ENCODE assay signal across 10 cellular contexts in genomic region chr15:55743615-55743978, GRCh38. TPM values are rescaled to one million over a fixed set of nuclear protein-coding genes. Genes with fewer than 3 reads are reported as not detected.
DNase-seq lines count a peak whose midpoint lies in the region; ATAC-seq and TF ChIP-seq lines count a peak whose summit lies in the region.
"Had no signal": no experiment of that assay in that cellular context is flagged by ENCODE, and none has a peak within 500 bp of the region (broad histone marks: within the 10 kb centered on the region; RNA-seq: fewer than 3 reads in every experiment).

No MANE protein-coding gene starts in this region.

- H4K91ac ChIP-seq in neuronal stem cell (ENCODE audit: low read depth, low read length, poor library complexity), result no peak overlapping the region

- H3K4me3 ChIP-seq in BE2C (ENCODE audit: low read depth, low read length) (peak overlapping the region; percentile 97), neuronal stem cell (ENCODE audit: low read length in 2 of 2) (peak overlapping the region; percentile 40 to 59)

- no peak overlapping the region for H3K4ac ChIP-seq in neuronal stem cell (ENCODE audit: low read length)

- no peak overlapping the region for H2AK5ac ChIP-seq in neuronal stem cell (ENCODE audit: low read depth, low read length)

- H3K27ac Mint-ChIP-seq in IgD-negative memory B cell, result no peak overlapping the region
- H3K27ac Mint-ChIP-seq: dendritic cell treated with granulocyte-macrophage colony-stimulating factor and Interleukin-4, amounts not matched to agents 40 ng/mL and 50 ng/mL, for 4 days had no signal

- H2BK120ac ChIP-seq in neuronal stem cell (ENCODE audit: low read depth, low read length), result no peak overlapping the region

- no peak overlapping the region for H3K23ac ChIP-seq in neuronal stem cell (ENCODE audit: low read depth, low read length, poor library complexity)

- no peaks in the 10 kb centered on the region for H3K4me1 Mint-ChIP-seq in IgD-negative memory B cell

- H3K9ac ChIP-seq in neuronal stem cell (ENCODE audit: low read depth, low read length, poor library complexity), result no peak overlapping the region

- H3K18ac ChIP-seq in neuronal stem cell (ENCODE audit: low read length), result peak overlapping the region; percentile 74

- peak overlapping the region; percentile 27 to 87 (median 78) for H3K4me3 Mint-ChIP-seq in IgD-negative memory B cell
- H3K4me3 Mint-ChIP-seq: dendritic cell treated with granulocyte-macrophage colony-stimulating factor and Interleukin-4, amounts not matched to agents 40 ng/mL and 50 ng/mL, for 4 days had no signal

- no peaks in the 10 kb centered on the region for H3K9me3 ChIP-seq in BE2C
- no peaks in the 10 kb centered on the region for H3K9me3 ChIP-seq in neuronal stem cell (replicated peaks in 1 of 2; ENCODE audit: control insufficient read depth in 2 of 2, insufficient read depth in 1 of 2, low read depth in 1 of 2, low read length in 2 of 2)

- H3K27me3 ChIP-seq in BE2C (no peaks in the 10 kb centered on the region), neuronal stem cell (ENCODE audit: control insufficient read depth in 3 of 3, insufficient read depth in 3 of 3, low read depth in 1 of 3, low read length in 3 of 3) (no peaks in the 10 kb centered on the region)

- no peaks in the 10 kb centered on the region for H3K79me1 ChIP-seq in neuronal stem cell (ENCODE audit: low read depth, low read length)

- peaks cover 22% of the 10 kb centered on the region for H3K27me3 Mint-ChIP-seq in IgD-negative memory B cell

- no CpG with 5 or more reads among the region's 9 CpGs for WGBS in neuronal stem cell (ENCODE audit: extremely low coverage in 2 of 2, insufficient read length in 2 of 2, insufficient replicate concordance in 1 of 2), 2 donors

- H4K8ac ChIP-seq in neuronal stem cell (ENCODE audit: low read depth, low read length), result no peak overlapping the region

- H3K4me1 ChIP-seq in BE2C (no peaks in the 10 kb centered on the region), neuronal stem cell (ENCODE audit: control insufficient read depth in 2 of 2, insufficient read depth in 1 of 2, low read depth in 1 of 2, low read length in 2 of 2) (peaks cover 8 to 11% of the 10 kb centered on the region in 2 donors)

- no peak for ATAC-seq in GM21367 (IDR thresholded peaks at IDR 0.05; ENCODE audit: unreplicated experiment)

- H2BK12ac ChIP-seq in neuronal stem cell (ENCODE audit: low read length), result no peak overlapping the region

- H3K9me3 Mint-ChIP-seq in IgD-negative memory B cell, result peaks cover 0 to 2% (median 0%) of the 10 kb centered on the region in 3 donors
- H3K9me3 Mint-ChIP-seq: dendritic cell treated with granulocyte-macrophage colony-stimulating factor and Interleukin-4, amounts not matched to agents 40 ng/mL and 50 ng/mL, for 4 days had no signal

- H2BK15ac ChIP-seq in neuronal stem cell (ENCODE audit: low read length), result no peak overlapping the region

- TF ChIP-seq CTCF in BE2C (IDR thresholded peaks at IDR 0.05; ENCODE audit: low read depth, low read length), result no peak

- H3K14ac ChIP-seq in neuronal stem cell (ENCODE audit: low read length), result no peak overlapping the region

- peak overlapping the region; percentile 73 for H2AFZ ChIP-seq in neuronal stem cell (ENCODE audit: low read length)

- H3K36me3 ChIP-seq in BE2C (no peaks in the 10 kb centered on the region), neuronal stem cell (replicated peaks in 1 of 2; ENCODE audit: control insufficient read depth in 2 of 2, insufficient read depth in 2 of 2, low read length in 2 of 2) (peaks cover 0 to 35% of the 10 kb centered on the region in 2 donors)

- no peak for DNase-seq in BE2C
- peak; percentile 27 for DNase-seq in epidermal melanocyte (ENCODE audit: insufficient read length, low spot score)
- DNase-seq in neuronal stem cell (ENCODE audit: low spot score), result no peak
- DNase-seq in foreskin melanocyte, result no peak
- no peak for DNase-seq in NCI-H2029 treated with DMSO at 0.1 percent for 48 hours (lab: John Stamatoyannopoulos, UW)
- DNase-seq in KBM-7, result no peak
- DNase-seq: RPMI8226 had no signal

- H3K4me2 ChIP-seq in neuronal stem cell (ENCODE audit: insufficient read depth, low read length, poor library complexity, severe bottlenecking), result peak overlapping the region; percentile 28

- no peak overlapping the region for H2BK5ac ChIP-seq in neuronal stem cell (ENCODE audit: low read length)

- in situ Hi-C loops in KBM-7 (cut with MboI; ENCODE audit: low pct_unique_long_range_greater_than_20kb, low sequenced_read_pairs), result no loop called here

- H3K36me3 Mint-ChIP-seq in IgD-negative memory B cell, result no peaks in the 10 kb centered on the region

- peak overlapping the region; percentile 95 for H3K27ac ChIP-seq in neuronal stem cell (replicated peaks; ENCODE audit: low read length)

RNA-seq across cellular contexts. Expression of gene PRTG, which starts 0.6 kb away (rescaled TPM):
- 4.6 TPM for polyA plus RNA-seq in BE2C (2012; ENCODE audit: insufficient read depth, insufficient read length, low read depth)
- polyA plus RNA-seq in IgD-negative memory B cell, result not detected
- 185 TPM for polyA plus RNA-seq in neuronal stem cell (2013, experiment 1 of 2)
- 191 TPM for polyA plus RNA-seq in neuronal stem cell (2013, experiment 2 of 2)
